ENCODE assay signal across 8 cellular contexts in the genomic region with DNA sequence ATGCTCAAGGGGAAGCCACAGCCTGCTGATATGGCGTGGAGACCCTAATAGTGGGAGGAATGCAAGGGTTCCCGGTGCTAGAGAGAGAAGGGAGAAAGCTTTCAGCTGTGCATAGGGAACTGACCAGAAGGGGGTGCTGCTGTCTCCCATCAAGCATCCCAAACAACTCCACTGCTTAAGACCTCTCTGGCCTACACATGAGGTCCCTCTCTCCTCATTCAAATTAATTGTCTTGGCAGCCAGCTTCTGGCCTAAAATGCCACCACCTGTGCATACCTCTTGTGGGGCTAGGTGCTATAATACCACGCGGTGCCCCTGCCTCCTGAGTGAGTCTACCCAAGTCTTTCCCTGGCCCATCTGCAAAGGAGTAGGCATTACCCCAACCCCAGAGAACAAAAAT. TPM values are rescaled to one million over a fixed set of nuclear protein-coding genes. Genes with fewer than 3 reads are reported as not detected.
DNase-seq lines count a peak whose midpoint lies in the region; ATAC-seq and TF ChIP-seq lines count a peak whose summit lies in the region.

No MANE protein-coding gene starts in this region.

- TF ChIP-seq CTCF in GM12872 (IDR thresholded peaks at IDR 0.05; ENCODE audit: insufficient read depth, low read depth, low read length) (peak; percentile 95), lower lobe of right lung (IDR thresholded peaks at IDR 0.05) (peak; percentile 81)

- ATAC-seq in lower lobe of right lung: peak; percentile 74 to 79
- ATAC-seq in stimulated activated effector memory CD8-positive, alpha-beta T cell treated with anti-CD3 and anti-CD28 coated beads, Interleukin-12 subunit alpha, Interleukin-12 subunit beta, amount 100 ng/mL, for 72 hours: peak; percentile 64
- no peak for ATAC-seq in GM18517 (IDR thresholded peaks at IDR 0.05; ENCODE audit: unreplicated experiment)

- in situ Hi-C loops in ACHN (cut with HindIII; ENCODE audit: low pct_ligation_motif_present, low pct_unique_long_range_greater_than_20kb, low sequenced_read_pairs): no loop called here

- H3K9me3 Mint-ChIP-seq in stimulated activated effector memory CD8-positive, alpha-beta T cell treated with anti-CD3 and anti-CD28 coated beads, Interleukin-12 subunit alpha, Interleukin-12 subunit beta, amount 100 ng/mL, for 72 hours: no peaks in the 10 kb centered on the region

- H3K4me3 Mint-ChIP-seq in stimulated activated effector memory CD8-positive, alpha-beta T cell treated with anti-CD3 and anti-CD28 coated beads, Interleukin-12 subunit alpha, Interleukin-12 subunit beta, amount 100 ng/mL, for 72 hours: no peak overlapping the region

- peaks cover 19% of the 10 kb centered on the region for H3K36me3 ChIP-seq in lower lobe of right lung

- peaks cover 15% of the 10 kb centered on the region for H3K36me3 Mint-ChIP-seq in stimulated activated effector memory CD8-positive, alpha-beta T cell treated with anti-CD3 and anti-CD28 coated beads, Interleukin-12 subunit alpha, Interleukin-12 subunit beta, amount 100 ng/mL, for 72 hours

- peaks cover 29% of the 10 kb centered on the region for H3K4me1 ChIP-seq in lower lobe of right lung

- intact Hi-C loops in lower lobe of right lung (cut with DNase I): no loop called here

- peaks cover 8% of the 10 kb centered on the region for H3K4me1 Mint-ChIP-seq in stimulated activated effector memory CD8-positive, alpha-beta T cell treated with anti-CD3 and anti-CD28 coated beads, Interleukin-12 subunit alpha, Interleukin-12 subunit beta, amount 100 ng/mL, for 72 hours

- DNase-seq in ACHN (peak; percentile 55), NCI-H1930 (lab: John Stamatoyannopoulos, UW) (peak; percentile 22 to 28), dermis blood vessel endothelial cell (peak; percentile 86), lower lobe of right lung (no peak)
- peak; percentile 50 for DNase-seq in activated CD4-positive, CD25-positive, alpha-beta regulatory T cell treated with anti-CD3 and anti-CD28 coated beads, Interleukin-2, amount 50 U/mL, for 72 hours
- DNase-seq in stimulated activated effector memory CD8-positive, alpha-beta T cell treated with anti-CD3 and anti-CD28 coated beads, Interleukin-12 subunit alpha, Interleukin-12 subunit beta, amount 100 ng/mL, for 72 hours (ENCODE audit: low spot score in 2 of 2): peak in 1 of 2 donors; percentile 71

- no peak overlapping the region for H3K27ac Mint-ChIP-seq in stimulated activated effector memory CD8-positive, alpha-beta T cell treated with anti-CD3 and anti-CD28 coated beads, Interleukin-12 subunit alpha, Interleukin-12 subunit beta, amount 100 ng/mL, for 72 hours

- H3K4me3 ChIP-seq in lower lobe of right lung: no peak overlapping the region

- H3K9me3 ChIP-seq in lower lobe of right lung: no peaks in the 10 kb centered on the region

- H3K27ac ChIP-seq in lower lobe of right lung: no peak overlapping the region

- peaks cover 5% of the 10 kb centered on the region for H3K27me3 ChIP-seq in lower lobe of right lung (ENCODE audit: low read depth)

RNA-seq across cellular contexts. Expression of a gene that starts 14.5 kb away (rescaled TPM):
- 12.1 and 34.7 TPM in 2 replicates for total RNA-seq in dermis blood vessel endothelial cell
- total RNA-seq in lower lobe of right lung: 33.2 TPM

RNA-seq across cellular contexts. Expression of a gene that starts 20.6 kb away (rescaled TPM):
- total RNA-seq in dermis blood vessel endothelial cell (15.1 and 16.7 TPM in 2 replicates), lower lobe of right lung (36.9 TPM)

RNA-seq across cellular contexts. Expression of a gene that starts 28.1 kb away (rescaled TPM):
- 0.05 TPM in 1 of 2 replicates, not detected in the other for total RNA-seq in dermis blood vessel endothelial cell
- 3.9 TPM for total RNA-seq in lower lobe of right lung

RNA-seq across cellular contexts. Expression of a gene that starts 33.4 kb away (rescaled TPM):
- total RNA-seq in dermis blood vessel endothelial cell: 115 and 124 TPM in 2 replicates
- total RNA-seq in lower lobe of right lung: 76.2 TPM

RNA-seq across cellular contexts. Expression of a gene that starts 40.7 kb away (rescaled TPM):
- not detected in 2 replicates for total RNA-seq in dermis blood vessel endothelial cell
- total RNA-seq in lower lobe of right lung: 114 TPM
